Comparison of ENCODE assay signal across 20 cellular contexts in the genomic region with DNA sequence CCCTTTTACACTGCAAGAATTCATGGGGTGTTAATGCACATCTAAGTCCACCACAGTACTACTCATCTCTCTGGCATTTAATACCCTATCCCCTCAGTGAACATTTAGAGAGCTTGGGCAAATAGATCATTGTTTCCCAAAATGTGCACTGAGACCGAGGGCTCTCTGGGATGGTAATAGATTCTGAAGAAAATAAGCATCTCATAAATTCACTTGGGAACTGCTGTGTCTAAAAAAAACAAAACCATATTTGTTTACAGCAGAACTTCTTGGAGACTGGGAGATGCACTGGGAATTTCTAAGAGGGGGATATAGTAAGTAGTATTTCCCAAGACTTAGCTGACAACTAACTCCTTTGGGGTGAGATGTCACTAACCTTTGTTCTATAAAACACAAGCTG. TPM values are rescaled to one million over a fixed set of nuclear protein-coding genes. Genes with fewer than 3 reads are reported as not detected.
A peak's percentile ranks its signal among the peaks of the same experiment; 100 is the strongest.
DNase-seq lines count a peak whose midpoint lies in the region; ATAC-seq and TF ChIP-seq lines count a peak whose summit lies in the region.
"Had no signal": no experiment of that assay in that cellular context is flagged by ENCODE, and none has a peak within 500 bp of the region (broad histone marks: within the 10 kb centered on the region; RNA-seq: fewer than 3 reads in every experiment).

No MANE protein-coding gene starts in this region.

- H3K36me3 Mint-ChIP-seq in osteocyte (ENCODE audit: unreplicated experiment), result no peaks in the 10 kb centered on the region
- H3K36me3 Mint-ChIP-seq: CD8-positive, alpha-beta T cell had no signal

- ATAC-seq in HG03378 (IDR thresholded peaks at IDR 0.05; ENCODE audit: unreplicated experiment) (no peak), GM19324 (IDR thresholded peaks at IDR 0.05; ENCODE audit: low FRiP score, unreplicated experiment) (no peak)
- ATAC-seq: CD8-positive, alpha-beta T cell had no signal

- H3K27ac Mint-ChIP-seq in osteocyte (ENCODE audit: unreplicated experiment), result peak overlapping the region; percentile 31
- H3K27ac Mint-ChIP-seq: B cell; CD8-positive, alpha-beta T cell had no signal

- TF ChIP-seq CTCF in fibroblast of mammary gland (conservative IDR thresholded peaks at IDR 0.05; ENCODE audit: control insufficient read depth, insufficient read depth, low read depth, low read length) (no peak), osteocyte (IDR thresholded peaks at IDR 0.05) (no peak)

- no peak overlapping the region for H3K4me3 Mint-ChIP-seq in osteocyte (ENCODE audit: unreplicated experiment)
- H3K4me3 Mint-ChIP-seq: B cell; CD8-positive, alpha-beta T cell had no signal

- DNase-seq in HCEC 1CT (peak; percentile 38), RPMI7951 (ENCODE audit: low read depth) (peak; percentile 3), fibroblast of mammary gland (ENCODE audit: low read depth) (peak; percentile 2), osteocyte (ENCODE audit: extremely low spot score, unreplicated experiment) (no peak), COLO829 (ENCODE audit: low spot score) (no peak)
- DNase-seq in stimulated activated CD4-positive, alpha-beta T cell treated with anti-CD3 and anti-CD28 coated beads, Interleukin-2, amount 100 ng/mL, for 48 hours, result no peak
- DNase-seq: CD8-positive, alpha-beta T cell; DMS 273 treated with DMSO at 0.1 percent for 48 hours; DMS79; KBM-7; MG63; NCI-H1105 treated with DMSO at 0.1 percent for 48 hours; NCI-H2029; NCI-H446; NCI-H526; SHP77 treated with DMSO at 0.1 percent for 48 hours had no signal

- H3K27me3 Mint-ChIP-seq in osteocyte (ENCODE audit: unreplicated experiment), result no peaks in the 10 kb centered on the region

- H3K4me3 ChIP-seq in fibroblast of mammary gland (ENCODE audit: control insufficient read depth, low read depth, low read length), result no peak overlapping the region
- H3K4me3 ChIP-seq: MG63, SK-N-MC had no signal

- H3K4me1 Mint-ChIP-seq in osteocyte (ENCODE audit: unreplicated experiment), result peaks cover 28% of the 10 kb centered on the region
- H3K4me1 Mint-ChIP-seq: B cell had no signal

- H3K9me3 Mint-ChIP-seq in osteocyte (ENCODE audit: unreplicated experiment), result no peaks in the 10 kb centered on the region
- H3K9me3 Mint-ChIP-seq: CD8-positive, alpha-beta T cell had no signal

RNA-seq across cellular contexts. Expression of gene ENOX1, which starts 58.4 kb away (rescaled TPM):
- 1.9 and 2.6 TPM in 2 replicates for total RNA-seq in RPMI7951 (2014; rRNA removed; shearing (Covaris generic))
- total RNA-seq in osteocyte, result 5.9 and 6.9 TPM in 2 replicates
- total RNA-seq: B cell; CD8-positive, alpha-beta T cell had no signal

Comparison
In these comparisons a context has a peak if more than half of its experiments do, and no peak if none do; other contexts are left out.
1. DNase-seq: peak in HCEC 1CT (single experiment), RPMI7951 (single experiment) and fibroblast of mammary gland (single experiment); none in osteocyte (single experiment), COLO829 (single experiment) and stimulated activated CD4-positive, alpha-beta T cell treated with anti-CD3 and anti-CD28 coated beads, Interleukin-2, amount 100 ng/mL, for 48 hours (0 of 2).